11 cellular contexts compared by ENCODE assay signal in the genomic region with DNA sequence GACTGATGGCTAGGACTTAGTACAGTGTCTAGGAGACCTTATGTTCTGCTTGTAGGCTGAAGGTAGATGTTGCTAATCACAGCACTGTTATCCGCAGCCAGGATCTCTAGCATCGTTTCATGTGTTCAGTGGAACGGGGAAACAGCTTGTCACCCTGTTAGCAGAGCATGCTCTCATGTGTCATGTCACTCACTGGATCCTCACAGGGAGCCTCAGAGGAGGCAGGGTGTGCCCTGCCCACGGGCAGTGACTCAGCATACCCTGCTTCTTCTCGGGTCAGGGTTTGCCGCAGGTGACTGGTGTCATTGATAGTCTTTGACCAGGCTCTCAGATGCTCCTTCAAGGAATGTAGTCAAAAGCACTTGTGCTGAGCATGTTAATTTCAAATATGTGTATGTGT. TPM values are rescaled to one million over a fixed set of nuclear protein-coding genes. Genes with fewer than 3 reads are reported as not detected.
DNase-seq lines count a peak whose midpoint lies in the region; ATAC-seq lines count a peak whose summit lies in the region.
"Had no signal": no experiment of that assay in that cellular context is flagged by ENCODE, and none has a peak within 500 bp of the region (broad histone marks: within the 10 kb centered on the region; RNA-seq: fewer than 3 reads in every experiment).

No MANE protein-coding gene starts in this region.

- DNase-seq in activated CD4-positive, alpha-beta T cell treated with anti-CD3 and anti-CD28 coated beads for 36 hours = peak; percentile 65
- no peak for DNase-seq in activated CD4-positive, alpha-beta T cell treated with anti-CD3 and anti-CD28 coated beads, Interleukin-2, amount 50 U/mL, for 1 hour
- DNase-seq in RPMI7951 (ENCODE audit: low read depth) (peak; percentile 67), T-helper 17 cell (no peak), KBM-7 (no peak)
- DNase-seq in stimulated activated CD4-positive, alpha-beta T cell treated with anti-CD3 and anti-CD28 coated beads, Interleukin-4, amount 100 ng/mL, for 4 hours = peak; percentile 18 to 63
- DNase-seq: HCEC 1CT, NCI-H1417 had no signal

- H3K9me3 Mint-ChIP-seq in activated CD4-positive, alpha-beta T cell treated with anti-CD3 and anti-CD28 coated beads for 36 hours (ENCODE audit: low read depth) = no peaks in the 10 kb centered on the region
- H3K9me3 Mint-ChIP-seq: WTC11 had no signal

- H3K4me3 Mint-ChIP-seq in activated CD4-positive, alpha-beta T cell treated with anti-CD3 and anti-CD28 coated beads for 36 hours = no peak overlapping the region
- no peak overlapping the region for H3K4me3 Mint-ChIP-seq in T-helper 17 cell
- H3K4me3 Mint-ChIP-seq: WTC11 had no signal

- CTCF ChIA-PET in activated CD4-positive, alpha-beta T cell treated with anti-CD3 and anti-CD28 coated beads for 36 hours (lab: Charles Lee) = interaction anchor here (0.7 to 1.6 kb wide), 8 partner anchors 10 to 370 kb away, joined by 3 to 5 read pairs (median 3); no protein-coding TSS in a partner anchor

- H3K36me3 Mint-ChIP-seq in activated CD4-positive, alpha-beta T cell treated with anti-CD3 and anti-CD28 coated beads for 36 hours (ENCODE audit: low read depth) = peaks cover 21% of the 10 kb centered on the region
- H3K36me3 Mint-ChIP-seq in T-helper 17 cell (ENCODE audit: low read depth) = peaks cover 3% of the 10 kb centered on the region

- intact Hi-C loops in activated CD4-positive, alpha-beta T cell treated with anti-CD3 and anti-CD28 coated beads for 36 hours (cut with DNase I, micrococcal nuclease) = no loop called here

- peak; percentile 89 for ATAC-seq in activated CD4-positive, alpha-beta T cell treated with anti-CD3 and anti-CD28 coated beads for 36 hours
- peak; percentile 96 for ATAC-seq in esophagus mucosa
- no peak for ATAC-seq in T-helper 17 cell
- ATAC-seq in GM21423 (IDR thresholded peaks at IDR 0.05; ENCODE audit: unreplicated experiment) = no peak
- ATAC-seq: WTC11 had no signal

- no peaks in the 10 kb centered on the region for H3K27me3 Mint-ChIP-seq in activated CD4-positive, alpha-beta T cell treated with anti-CD3 and anti-CD28 coated beads for 36 hours
- no peaks in the 10 kb centered on the region for H3K27me3 Mint-ChIP-seq in T-helper 17 cell

- peaks cover 22% of the 10 kb centered on the region for H3K4me1 Mint-ChIP-seq in activated CD4-positive, alpha-beta T cell treated with anti-CD3 and anti-CD28 coated beads for 36 hours
- H3K4me1 Mint-ChIP-seq in T-helper 17 cell = peaks cover 6% of the 10 kb centered on the region

- POLR2A ChIA-PET in activated CD4-positive, alpha-beta T cell treated with anti-CD3 and anti-CD28 coated beads for 36 hours (lab: Charles Lee) = interaction anchor here (0.6 kb wide), 1 partner anchor 54 kb away, joined by 5 read pairs; no protein-coding TSS in a partner anchor

- in situ Hi-C loops in KBM-7 (cut with MboI; ENCODE audit: low pct_unique_long_range_greater_than_20kb, low sequenced_read_pairs) = loop anchor here (25.0 kb wide), 1 partner anchor 126 kb away; no protein-coding TSS in a partner anchor

- H3K9me3 ChIP-seq in T-helper 17 cell (ENCODE audit: control insufficient read depth, low read length, poor library complexity, severe bottlenecking) = no peaks in the 10 kb centered on the region

- H3K27ac Mint-ChIP-seq in activated CD4-positive, alpha-beta T cell treated with anti-CD3 and anti-CD28 coated beads for 36 hours = peak overlapping the region; percentile 40
- no peak overlapping the region for H3K27ac Mint-ChIP-seq in T-helper 17 cell
- H3K27ac Mint-ChIP-seq: WTC11 had no signal

RNA-seq across cellular contexts. Expression of a gene that starts 44.4 kb away (rescaled TPM):
- 10 to 100 TPM; 38.3 to 65.4 TPM for total RNA-seq in activated CD4-positive, alpha-beta T cell treated with anti-CD3 and anti-CD28 coated beads for 36 hours
- total RNA-seq in RPMI7951 (2014; rRNA removed; shearing (Covaris generic)) = 6.8 and 10.3 TPM in 2 replicates
- total RNA-seq in esophagus mucosa (9.5 TPM), T-helper 17 cell (10 to 100 TPM; 15.8 to 26.4 TPM)

Comparison
In these comparisons a context has a peak if more than half of its experiments do, and no peak if none do; other contexts are left out.
1. DNase-seq: peak in activated CD4-positive, alpha-beta T cell treated with anti-CD3 and anti-CD28 coated beads for 36 hours (single experiment), RPMI7951 (single experiment) and stimulated activated CD4-positive, alpha-beta T cell treated with anti-CD3 and anti-CD28 coated beads, Interleukin-4, amount 100 ng/mL, for 4 hours (2 of 2); none in activated CD4-positive, alpha-beta T cell treated with anti-CD3 and anti-CD28 coated beads, Interleukin-2, amount 50 U/mL, for 1 hour (single experiment), T-helper 17 cell (0 of 3) and KBM-7 (single experiment).
2. ATAC-seq: peak in activated CD4-positive, alpha-beta T cell treated with anti-CD3 and anti-CD28 coated beads for 36 hours (single experiment) and esophagus mucosa (single experiment); none in T-helper 17 cell (single experiment) and GM21423 (single experiment).